ENCODE assay signal across 23 cellular contexts in the genomic region with DNA sequence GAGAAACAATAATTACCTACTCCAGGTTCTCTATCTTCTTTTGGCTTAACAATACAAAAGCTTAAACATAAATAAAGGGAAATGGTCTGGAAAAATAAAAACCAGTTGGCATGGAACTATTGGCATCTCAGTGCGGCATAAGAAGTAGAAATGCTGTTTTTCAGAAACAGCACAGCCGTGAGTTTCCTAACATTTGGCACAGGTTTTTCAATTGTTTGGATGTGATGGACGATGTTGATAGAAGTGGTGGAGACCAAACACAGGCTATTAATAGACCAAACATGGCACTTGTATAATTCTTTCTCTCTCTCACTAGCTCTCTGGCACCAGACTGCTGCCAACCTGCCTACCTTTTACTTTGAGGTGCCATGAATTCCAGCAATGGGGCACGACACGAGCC. TPM values are rescaled to one million over a fixed set of nuclear protein-coding genes. Genes with fewer than 3 reads are reported as not detected.
"Had no signal": no experiment of that assay in that cellular context is flagged by ENCODE, and none has a peak within 500 bp of the region (broad histone marks: within the 10 kb centered on the region; RNA-seq: fewer than 3 reads in every experiment).

No MANE protein-coding gene starts in this region.

- H3K27me3 ChIP-seq: hepatocyte, neural progenitor cell, sigmoid colon, upper lobe of left lung, vagina had no signal

- H3K4me3 ChIP-seq: esophagus squamous epithelium, hepatocyte, mucosa of descending colon, neural progenitor cell, sigmoid colon, skin epidermis, stomach, tibial artery, upper lobe of left lung, vagina had no signal

- H3K9me3 ChIP-seq: esophagus squamous epithelium, mucosa of descending colon, sigmoid colon, stomach, tibial artery, upper lobe of left lung, vagina had no signal

- ATAC-seq: effector memory CD8-positive, alpha-beta T cell; foreskin keratinocyte; left cardiac atrium; left ventricle myocardium superior; mucosa of descending colon; natural killer cell had no signal

- H3K4me2 ChIP-seq: hepatocyte, neural progenitor cell had no signal

- H3K4me1 ChIP-seq: foreskin keratinocyte, tibial artery had no signal

- H3K27ac ChIP-seq: foreskin keratinocyte, hepatocyte, neural progenitor cell, tibial artery, vagina had no signal

- DNase-seq: cortex of kidney; effector memory CD8-positive, alpha-beta T cell; esophagus squamous epithelium; foreskin keratinocyte; head of caudate nucleus; kidney; left cardiac atrium; left ventricle myocardium superior; mammary epithelial cell; mucosa of descending colon; natural killer cell; sigmoid colon; stimulated activated CD4-positive, alpha-beta T cell treated with anti-CD3 and anti-CD28 coated beads, Interleukin-2, amount 100 ng/mL, for 24 hours; stimulated activated CD4-positive, alpha-beta T cell treated with anti-CD3 and anti-CD28 coated beads, Interleukin-4, amount 100 ng/mL, for 4 hours; stimulated activated naive CD4-positive, alpha-beta T cell; stomach; substantia nigra; tibial artery; upper lobe of left lung had no signal

- H3K36me3 ChIP-seq: esophagus squamous epithelium, neural progenitor cell, sigmoid colon, stomach, tibial artery, upper lobe of left lung, vagina had no signal

- H2AFZ ChIP-seq: hepatocyte, neural progenitor cell had no signal

- H3K9ac ChIP-seq: neural progenitor cell had no signal

RNA-seq across cellular contexts. Expression of a gene that starts 36.2 kb away (rescaled TPM):
- total RNA-seq: mammary epithelial cell had no signal
- polyA plus RNA-seq: foreskin keratinocyte had no signal
